11 cellular contexts compared by ENCODE assay signal in genomic region chr2:106839849-106840595, GRCh38. TPM values are rescaled to one million over a fixed set of nuclear protein-coding genes. Genes with fewer than 3 reads are reported as not detected.
DNase-seq lines count a peak whose midpoint lies in the region; TF ChIP-seq lines count a peak whose summit lies in the region.
"Had no signal": no experiment of that assay in that cellular context is flagged by ENCODE, and none has a peak within 500 bp of the region (broad histone marks: within the 10 kb centered on the region; RNA-seq: fewer than 3 reads in every experiment).

No MANE protein-coding gene starts in this region.

- H3K36me3 Mint-ChIP-seq in endodermal cell (ENCODE audit: low read depth), result no peaks in the 10 kb centered on the region

- H3K27me3 Mint-ChIP-seq in endodermal cell (ENCODE audit: insufficient read depth), result no peaks in the 10 kb centered on the region

- peaks cover 64% of the 10 kb centered on the region for H4K20me1 ChIP-seq in smooth muscle cell (ENCODE audit: low read depth)

- H3K27me3 ChIP-seq in endodermal cell (ENCODE audit: control insufficient read depth, insufficient read depth, low read length, poor library complexity, severe bottlenecking) (no peaks in the 10 kb centered on the region), smooth muscle cell (ENCODE audit: low read depth) (no peaks in the 10 kb centered on the region), adrenal gland (no peaks in the 10 kb centered on the region)
- H3K27me3 ChIP-seq: pancreas had no signal

- H3F3A ChIP-seq in smooth muscle cell (ENCODE audit: low read depth), result no peaks in the 10 kb centered on the region

- intact Hi-C loops in adrenal gland (cut with DNase I), result no loop called here

- DNase-seq in NCI-H1417 (lab: John Stamatoyannopoulos, UW), result peak in 2 of 3 experiments; percentile 32 to 60
- no peak for DNase-seq in NCI-H1417 treated with DMSO at 0.1 percent for 48 hours (lab: John Stamatoyannopoulos, UW)
- peak; percentile 70 to 79 for DNase-seq in NCI-H526 (lab: John Stamatoyannopoulos, UW)
- DNase-seq in endodermal cell, result peak; percentile 91
- DNase-seq in smooth muscle cell (lab: John Stamatoyannopoulos, UW; ENCODE audit: unreplicated experiment), result no peak
- no peak for DNase-seq in KG1 (lab: John Stamatoyannopoulos, UW)
- DNase-seq in activated T-cell treated with anti-CD3 and anti-CD28 coated beads, Interleukin-2, amount 50 U/mL, for 1 hour, result no peak
- no peak for DNase-seq in adrenal gland
- DNase-seq: activated CD4-positive, alpha-beta T cell treated with anti-CD3 and anti-CD28 coated beads, Interleukin-2, amount 50 U/mL, for 1 hour had no signal

- H2AFZ ChIP-seq in smooth muscle cell (ENCODE audit: low read depth), result no peak overlapping the region

- H3K9ac ChIP-seq in endodermal cell (ENCODE audit: extremely low read depth, low read length, poor library complexity, severe bottlenecking) (no peak overlapping the region), smooth muscle cell (ENCODE audit: low read depth) (no peak overlapping the region)

- 62 to 69% methylated on average over 4 to 7 of the region's 7 CpGs for WGBS in endodermal cell (ENCODE audit: insufficient coverage in 1 of 2, insufficient read length in 1 of 2), 2 experiments
- 68% methylated on average over 7 of the region's 7 CpGs for WGBS in smooth muscle cell (ENCODE audit: low lambda C conversion rate)
- 71 to 78% (median 76%) methylated on average over 7 of the region's 7 CpGs for WGBS in adrenal gland, 4 donors

- no peak overlapping the region for H3K4me3 Mint-ChIP-seq in endodermal cell

- H3K9me3 Mint-ChIP-seq in endodermal cell, result no peaks in the 10 kb centered on the region

- no peak overlapping the region for H3K4me2 ChIP-seq in smooth muscle cell

- TF ChIP-seq CTCF in endodermal cell (conservative IDR thresholded peaks at IDR 0.05) (peak; percentile 93), smooth muscle cell (IDR thresholded peaks at IDR 0.05; ENCODE audit: borderline replicate concordance, insufficient read depth, poor library complexity, severe bottlenecking) (peak; percentile 38), adrenal gland (IDR thresholded peaks at IDR 0.05) (no peak)

- H3K79me2 ChIP-seq in smooth muscle cell (ENCODE audit: low read depth), result peaks cover 6% of the 10 kb centered on the region

- peaks cover 13% of the 10 kb centered on the region for H3K4me1 Mint-ChIP-seq in endodermal cell

- H3K27ac ChIP-seq in endodermal cell (ENCODE audit: low read depth, low read length) (no peak overlapping the region), smooth muscle cell (ENCODE audit: low read depth) (no peak overlapping the region), adrenal gland (no peak overlapping the region)
- H3K27ac ChIP-seq: pancreas had no signal

- no peak overlapping the region for H3K4me3 ChIP-seq in endodermal cell (ENCODE audit: low read length)
- no peak overlapping the region for H3K4me3 ChIP-seq in smooth muscle cell
- H3K4me3 ChIP-seq in adrenal gland, result no peak overlapping the region
- H3K4me3 ChIP-seq: pancreas had no signal

- no peaks in the 10 kb centered on the region for H3K9me3 ChIP-seq in endodermal cell (ENCODE audit: control insufficient read depth, low read length)
- H3K9me3 ChIP-seq in smooth muscle cell (replicated peaks; ENCODE audit: low read depth), result no peaks in the 10 kb centered on the region
- H3K9me3 ChIP-seq in adrenal gland (replicated peaks in 1 of 3), result no peaks in the 10 kb centered on the region
- H3K9me3 ChIP-seq: pancreas had no signal

- TF ChIP-seq POLR2A in adrenal gland (IDR thresholded peaks at IDR 0.05), result no peak

- peaks cover 4% of the 10 kb centered on the region for H3K4me1 ChIP-seq in endodermal cell (ENCODE audit: control insufficient read depth, insufficient read depth, low read length)
- no peaks in the 10 kb centered on the region for H3K4me1 ChIP-seq in smooth muscle cell (ENCODE audit: low read depth)
- H3K4me1 ChIP-seq in adrenal gland (replicated peaks in 1 of 2), result no peaks in the 10 kb centered on the region
- H3K4me1 ChIP-seq: pancreas had no signal

- H3K27ac Mint-ChIP-seq in endodermal cell, result no peak overlapping the region

- H3K36me3 ChIP-seq in endodermal cell (ENCODE audit: control insufficient read depth, insufficient read depth, low read length), result no peaks in the 10 kb centered on the region
- H3K36me3 ChIP-seq in smooth muscle cell (ENCODE audit: low read depth), result no peaks in the 10 kb centered on the region
- no peaks in the 10 kb centered on the region for H3K36me3 ChIP-seq in adrenal gland (replicated peaks in 1 of 2)
- H3K36me3 ChIP-seq: pancreas had no signal

RNA-seq across cellular contexts. Expression of gene ST6GAL2, which starts 45.9 kb away (rescaled TPM):
- total RNA-seq in endodermal cell, result 10 to 100 TPM in 1 of 2 donors, 1 to 10 TPM in 1; 7.8 to 17.9 TPM
- 19.3 TPM for polyA plus RNA-seq in endodermal cell (2013, experiment 1 of 2)
- polyA plus RNA-seq in endodermal cell (2013, experiment 2 of 2), result 18.8 TPM
- 64.6 and 140 TPM in 2 replicates for total RNA-seq in smooth muscle cell
- polyA plus RNA-seq in smooth muscle cell, result 26.1 and 42.5 TPM in 2 replicates
- under 1 TPM in 7 of 8 donors, not detected in 1; 0.07 to 0.57 (median 0.17) TPM for total RNA-seq in adrenal gland
- polyA plus RNA-seq in adrenal gland, result under 1 TPM; 0.03 to 0.08 (median 0.07) TPM
- total RNA-seq: bronchial epithelial cell had no signal

Comparison
In these comparisons a context has a peak if more than half of its experiments do, and no peak if none do; other contexts are left out.
1. DNase-seq: peak in NCI-H1417 (2 of 3), NCI-H526 (2 of 2) and endodermal cell (single experiment); none in NCI-H1417 treated with DMSO at 0.1 percent for 48 hours (single experiment), smooth muscle cell (single experiment), KG1 (single experiment), activated T-cell treated with anti-CD3 and anti-CD28 coated beads, Interleukin-2, amount 50 U/mL, for 1 hour (single experiment) and adrenal gland (0 of 7).
2. CTCF ChIP-seq: peak in endodermal cell (single experiment) and smooth muscle cell (single experiment); none in adrenal gland (0 of 6).
3. RNA of gene ST6GAL2, which starts 45.9 kb away (total RNA-seq): 64.6 to 140 TPM in smooth muscle cell and 7.8 to 17.9 TPM in endodermal cell; 0.07 to 0.57 TPM in adrenal gland; every median in the first group is over 4 times any median in the second.